ENCODE assay signal across 1 cellular context in genomic region chr11:12170501-12170900, GRCh38.
TF ChIP-seq lines count a peak whose summit lies in the region.

No MANE protein-coding gene starts in this region.

TF ChIP-seq in K562, 482 proteins besides CTCF, POLR2A, EP300 and RAD21:
- TF ChIP-seq REST (CRISPR knock-in tag; IDR thresholded peaks at IDR 0.05; ENCODE audit: low read depth) (no peak), ZFP36 (IDR thresholded peaks at IDR 0.05; ENCODE audit: low read depth, low read length, partially characterized antibody) (peak; percentile 83), HDAC2 (IDR thresholded peaks at IDR 0.05) (no peak), RBM25 (IDR thresholded peaks at IDR 0.05; ENCODE audit: low read depth, low read length, severe bottlenecking) (peak; percentile 43), CCNT2 (IDR thresholded peaks at IDR 0.05; ENCODE audit: borderline replicate concordance, extremely low read depth, insufficient read length, low read depth, low read length) (no peak), RBM14 (IDR thresholded peaks at IDR 0.05; ENCODE audit: borderline replicate concordance, insufficient read depth, low read depth, low read length) (no peak), TAF1 (IDR thresholded peaks at IDR 0.05; ENCODE audit: control insufficient read depth, extremely low read depth, insufficient read depth, low read length, severe bottlenecking) (no peak), CREBBP (IDR thresholded peaks at IDR 0.05; ENCODE audit: low read depth, low read length) (no peak)
- TF ChIP-seq, protein P1, sequence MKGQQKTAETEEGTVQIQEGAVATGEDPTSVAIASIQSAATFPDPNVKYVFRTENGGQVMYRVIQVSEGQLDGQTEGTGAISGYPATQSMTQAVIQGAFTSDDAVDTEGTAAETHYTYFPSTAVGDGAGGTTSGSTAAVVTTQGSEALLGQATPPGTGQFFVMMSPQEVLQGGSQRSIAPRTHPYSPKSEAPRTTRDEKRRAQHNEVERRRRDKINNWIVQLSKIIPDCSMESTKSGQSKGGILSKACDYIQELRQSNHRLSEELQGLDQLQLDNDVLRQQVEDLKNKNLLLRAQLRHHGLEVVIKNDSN (CRISPR knock-in tag; IDR thresholded peaks at IDR 0.05), result no peak
TF ChIP-seq in K562: peak in this region for 2.
